8 cellular contexts compared by ENCODE assay signal in the genomic region with DNA sequence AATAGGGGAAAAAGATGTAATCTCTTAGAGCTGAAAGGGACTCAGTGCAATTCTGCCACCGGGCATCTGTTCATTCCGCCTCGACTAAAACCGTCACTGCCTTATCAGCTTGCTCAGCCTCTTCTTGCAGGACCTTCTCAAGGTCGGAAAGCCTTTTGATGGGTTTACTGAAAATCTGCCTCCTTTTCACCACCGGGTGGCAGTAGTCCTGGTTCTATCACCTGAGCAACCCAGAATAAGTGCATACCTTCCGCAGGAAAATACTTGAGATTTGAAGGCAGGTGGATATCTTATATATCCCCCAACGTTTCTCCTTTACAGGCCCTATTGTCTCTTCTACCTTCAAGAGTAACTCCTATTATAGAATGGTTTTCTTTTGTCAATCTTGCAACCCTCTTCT.
DNase-seq lines count a peak whose midpoint lies in the region; ATAC-seq and TF ChIP-seq lines count a peak whose summit lies in the region.

No MANE protein-coding gene starts in this region.

- RAD21 ChIA-PET in HCT116 (lab: Charles Lee; ENCODE audit: low non-redundant PET in 1 of 2, low total read pairs in 2 of 2, uncharacterized antibody in 2 of 2, unreplicated experiment in 2 of 2), result no interaction called here

- no peak overlapping the region for H3K4me3 Mint-ChIP-seq in progenitor cell of endocrine pancreas (ENCODE audit: low read depth)

- H3K27ac ChIP-seq in HCT116 (ENCODE audit: low read depth, low read length) (no peak overlapping the region), RWPE1 (no peak overlapping the region)
- H3K27ac ChIP-seq in effector memory CD4-positive, alpha-beta T cell (ENCODE audit: insufficient read depth, low read length, poor library complexity, severe bottlenecking), result no peak overlapping the region

- no peak overlapping the region for H3K4me3 ChIP-seq in HCT116 (replicated peaks in 1 of 2; ENCODE audit: low read depth in 1 of 2, low read length in 2 of 2)
- no peak overlapping the region for H3K4me3 ChIP-seq in effector memory CD4-positive, alpha-beta T cell (ENCODE audit: insufficient read depth, low read depth, low read length, poor library complexity, severe bottlenecking)

- intact Hi-C loops in HCT116 (cut with micrococcal nuclease), result loop anchor here (5.0 kb wide), 1 partner anchor 110 kb away; no protein-coding TSS in a partner anchor

- no peak overlapping the region for H3K27ac Mint-ChIP-seq in progenitor cell of endocrine pancreas

- TF ChIP-seq CTCF in HCT116 (IDR thresholded peaks at IDR 0.05 in 2 of 3, conservative IDR thresholded peaks at IDR 0.05 in 1 of 3; ENCODE audit: borderline replicate concordance in 1 of 3, insufficient read depth in 1 of 3, low read depth in 2 of 3, low read length in 2 of 3) (peak in 2 of 3 experiments; percentile 44 to 47; a peak in 4 of 6 replicates), RWPE1 (conservative IDR thresholded peaks at IDR 0.05; ENCODE audit: low read depth) (peak; percentile 36), progenitor cell of endocrine pancreas (IDR thresholded peaks at IDR 0.05; ENCODE audit: unreplicated experiment) (peak; percentile 71)

- CTCF ChIA-PET in HCT116 (lab: Charles Lee), result interaction anchor here (0.7 to 1.0 kb wide), 2 partner anchors 108 kb away, joined by 3 to 4 read pairs; no protein-coding TSS in a partner anchor
- CTCF ChIA-PET in RWPE1 (lab: Yijun Ruan, JAX), result no interaction called here

- no peak overlapping the region for H3K9ac ChIP-seq in HCT116 (ENCODE audit: low read length)

- no peaks in the 10 kb centered on the region for H3K36me3 Mint-ChIP-seq in progenitor cell of endocrine pancreas (ENCODE audit: insufficient read depth)

- no peaks in the 10 kb centered on the region for H3K4me1 Mint-ChIP-seq in progenitor cell of endocrine pancreas (ENCODE audit: low read depth)

- no peak overlapping the region for H2AFZ ChIP-seq in HCT116 (ENCODE audit: low read depth, low read length, poor library complexity, severe bottlenecking)

- H4K20me1 ChIP-seq in HCT116 (ENCODE audit: insufficient read depth), result no peaks in the 10 kb centered on the region

- H3K36me3 ChIP-seq in HCT116 (ENCODE audit: control insufficient read depth in 1 of 2, insufficient read depth in 2 of 2, low read length in 2 of 2), result no peaks in the 10 kb centered on the region
- no peaks in the 10 kb centered on the region for H3K36me3 ChIP-seq in effector memory CD4-positive, alpha-beta T cell (ENCODE audit: control insufficient read depth, insufficient read depth, low read length)

- H3K9me3 ChIP-seq in HCT116 (ENCODE audit: control insufficient read depth in 1 of 2, insufficient read depth in 1 of 2, low read depth in 1 of 2, low read length in 2 of 2), result no peaks in the 10 kb centered on the region
- no peaks in the 10 kb centered on the region for H3K9me3 ChIP-seq in effector memory CD4-positive, alpha-beta T cell (ENCODE audit: control insufficient read depth, low read length)

- H3K4me2 ChIP-seq in HCT116 (ENCODE audit: low read length), result no peak overlapping the region

- no peaks in the 10 kb centered on the region for H3K9me2 ChIP-seq in HCT116 (ENCODE audit: insufficient read depth)

- peak; percentile 13; the same call in 1 of the 2 replicates for TF ChIP-seq RAD21 in HCT116 (IDR thresholded peaks at IDR 0.05; ENCODE audit: low read depth)

- DNase-seq in DMS 273 (lab: John Stamatoyannopoulos, UW; ENCODE audit: unreplicated experiment) (peak; percentile 70), DMS 273 treated with DMSO at 0.1 percent for 48 hours (lab: John Stamatoyannopoulos, UW) (no peak), HCT116 (ENCODE audit: low read depth, low spot score) (no peak), RWPE1 (ENCODE audit: low spot score) (peak; percentile 45), progenitor cell of endocrine pancreas (ENCODE audit: low spot score, unreplicated experiment) (peak; percentile 12), KG1 (lab: John Stamatoyannopoulos, UW) (no peak), ecto neural progenitor cell (ENCODE audit: low spot score) (no peak)
- DNase-seq in effector memory CD4-positive, alpha-beta T cell, result peak; percentile 0 to 3 (median 3)

- no peaks in the 10 kb centered on the region for H3K79me2 ChIP-seq in HCT116 (ENCODE audit: insufficient read depth, low read length)

- H3K27me3 Mint-ChIP-seq in progenitor cell of endocrine pancreas, result no peaks in the 10 kb centered on the region

- no peaks in the 10 kb centered on the region for H3K4me1 ChIP-seq in HCT116 (ENCODE audit: control insufficient read depth in 1 of 2, insufficient read depth in 2 of 2, low read length in 2 of 2)
- H3K4me1 ChIP-seq in effector memory CD4-positive, alpha-beta T cell (ENCODE audit: control insufficient read depth, insufficient read depth, low read length, poor library complexity, severe bottlenecking), result peaks cover 3% of the 10 kb centered on the region

- no peak for TF ChIP-seq POLR2A in HCT116 (IDR thresholded peaks at IDR 0.05; ENCODE audit: borderline replicate concordance, extremely low read depth, insufficient read depth, insufficient read length)

- no TSS peak for BruUV-seq in HCT116 (replicated peaks; lab: Mats Ljungman, UMichigan)

- no peaks in the 10 kb centered on the region for H3K9me3 Mint-ChIP-seq in progenitor cell of endocrine pancreas (ENCODE audit: low read depth)

- H3K27me3 ChIP-seq in HCT116 (ENCODE audit: insufficient read depth, low read length), result no peaks in the 10 kb centered on the region
- H3K27me3 ChIP-seq in effector memory CD4-positive, alpha-beta T cell (replicated peaks; ENCODE audit: control insufficient read depth, insufficient read depth, low read length, poor library complexity, severe bottlenecking), result no peaks in the 10 kb centered on the region

- no peak; the same call in 1 of the 2 replicates for ATAC-seq in HCT116

- POLR2A ChIA-PET in HCT116 (lab: Charles Lee) (no interaction called here), RWPE1 (lab: Yijun Ruan, JAX; ENCODE audit: low non-redundant PET) (no interaction called here)

TF ChIP-seq in HCT116, 20 proteins besides CTCF, POLR2A, EP300 and RAD21:
- TF ChIP-seq EGR1 (IDR thresholded peaks at IDR 0.05; ENCODE audit: low read depth) (no peak), SRF (IDR thresholded peaks at IDR 0.05; ENCODE audit: low read depth) (no peak), TCF7L2 (IDR thresholded peaks at IDR 0.05; ENCODE audit: borderline replicate concordance, extremely low read depth, insufficient read depth, insufficient read length) (peak; percentile 44), CEBPB (IDR thresholded peaks at IDR 0.05; ENCODE audit: low read depth) (no peak), SIN3A (IDR thresholded peaks at IDR 0.05; ENCODE audit: low read depth) (no peak)
- TF ChIP-seq, protein P1, sequence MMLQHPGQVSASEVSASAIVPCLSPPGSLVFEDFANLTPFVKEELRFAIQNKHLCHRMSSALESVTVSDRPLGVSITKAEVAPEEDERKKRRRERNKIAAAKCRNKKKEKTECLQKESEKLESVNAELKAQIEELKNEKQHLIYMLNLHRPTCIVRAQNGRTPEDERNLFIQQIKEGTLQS (IDR thresholded peaks at IDR 0.05), result no peak
- TF ChIP-seq, protein P2, sequence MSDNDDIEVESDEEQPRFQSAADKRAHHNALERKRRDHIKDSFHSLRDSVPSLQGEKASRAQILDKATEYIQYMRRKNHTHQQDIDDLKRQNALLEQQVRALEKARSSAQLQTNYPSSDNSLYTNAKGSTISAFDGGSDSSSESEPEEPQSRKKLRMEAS (IDR thresholded peaks at IDR 0.05), result no peak

Comparison
In these comparisons a context has a peak if more than half of its experiments do, and no peak if none do; other contexts are left out.
1. DNase-seq: peak in DMS 273 (single experiment), RWPE1 (single experiment), effector memory CD4-positive, alpha-beta T cell (3 of 3) and progenitor cell of endocrine pancreas (single experiment); none in DMS 273 treated with DMSO at 0.1 percent for 48 hours (single experiment), HCT116 (single experiment), KG1 (single experiment) and ecto neural progenitor cell (single experiment).
2. Peak in every context shown above with its lines, with median percentiles within 50 percentile points of each other: CTCF ChIP-seq.